Comparison of ENCODE assay signal across 17 cellular contexts in the genomic region with DNA sequence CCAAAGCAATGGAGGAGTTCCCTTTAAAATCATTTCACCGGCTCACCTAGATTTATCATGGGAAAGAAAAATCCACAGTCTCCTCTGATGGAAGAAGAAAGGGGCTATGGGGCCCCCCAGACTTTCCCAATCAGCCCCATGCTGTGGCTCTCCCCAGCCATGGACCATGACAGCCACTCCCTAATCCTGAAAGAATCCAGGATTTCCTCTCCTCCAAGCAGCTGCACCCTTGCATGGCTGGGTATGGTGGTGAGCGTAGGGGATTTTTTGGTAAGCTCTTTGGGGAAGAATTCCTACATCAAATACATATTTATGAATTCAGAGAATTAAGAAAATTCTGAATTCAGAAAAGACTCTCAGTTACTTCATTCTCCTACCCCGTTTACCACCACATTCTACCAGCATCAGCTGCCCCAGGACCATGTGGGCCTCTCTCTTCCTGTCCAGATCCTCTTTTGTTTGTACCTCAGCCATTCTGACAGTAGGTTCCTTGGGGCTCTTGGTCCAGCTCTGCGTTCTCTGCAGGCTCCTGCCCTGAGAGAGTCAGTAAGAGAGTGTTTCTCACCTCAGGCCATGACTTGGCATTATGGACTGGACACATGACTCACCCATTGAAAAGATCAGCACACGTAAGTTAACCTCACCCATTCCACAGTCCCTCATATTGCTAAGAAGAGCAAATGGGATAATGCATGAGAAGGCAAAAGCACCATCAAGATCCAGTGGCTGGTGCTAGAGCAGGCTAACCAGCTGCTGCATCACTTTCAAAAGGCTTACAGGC.
A peak's percentile ranks its signal among the peaks of the same experiment; 100 is the strongest.
DNase-seq lines count a peak whose midpoint lies in the region; ATAC-seq, FAIRE-seq and TF ChIP-seq lines count a peak whose summit lies in the region.
"Had no signal": no experiment of that assay in that cellular context is flagged by ENCODE, and none has a peak within 500 bp of the region (broad histone marks: within the 10 kb centered on the region; RNA-seq: fewer than 3 reads in every experiment).

No MANE protein-coding gene starts in this region.

- H3K4me1 Mint-ChIP-seq in activated T-helper 1 cell treated with anti-CD3 and anti-CD28 coated beads, Interleukin-12 subunit alpha, Interleukin-12 subunit beta, Interleukin-2, Interleukin-4 antibody, amounts not matched to agents 30 ng/mL and 10 ng/mL and 1 ng/mL, durations not matched to agents 14 hours and 24 hours and 36 hours (ENCODE audit: low read depth): peaks cover 38% of the 10 kb centered on the region

- no peak overlapping the region for H3K27ac ChIP-seq in mesenchymal stem cell (ENCODE audit: low read length, poor library complexity, severe bottlenecking)

- TF ChIP-seq POLR2A in GM12891 (IDR thresholded peaks at IDR 0.05; ENCODE audit: low read depth, low read length): no peak

- H2AFZ ChIP-seq in mesenchymal stem cell (ENCODE audit: low read depth, low read length): no peak overlapping the region

- ATAC-seq in GM21737 (IDR thresholded peaks at IDR 0.05; ENCODE audit: unreplicated experiment): no peak
- ATAC-seq in GM21717 (IDR thresholded peaks at IDR 0.05; ENCODE audit: unreplicated experiment): no peak

- no peaks in the 10 kb centered on the region for H3K27me3 ChIP-seq in mesenchymal stem cell (ENCODE audit: control insufficient read depth in 1 of 2, insufficient read depth in 1 of 2, low read length in 2 of 2)
- H3K27me3 ChIP-seq: BE2C had no signal

- H4K8ac ChIP-seq in mesenchymal stem cell (ENCODE audit: low read length): no peak overlapping the region

- H3K23ac ChIP-seq in mesenchymal stem cell (ENCODE audit: low read length in 2 of 2): no peak overlapping the region

- peak overlapping the region; percentile 13 for H2BK15ac ChIP-seq in mesenchymal stem cell (ENCODE audit: low read depth, poor library complexity, severe bottlenecking)

- peak overlapping the region; percentile 68 for H3K27ac Mint-ChIP-seq in activated T-helper 1 cell treated with anti-CD3 and anti-CD28 coated beads, Interleukin-12 subunit alpha, Interleukin-12 subunit beta, Interleukin-2, Interleukin-4 antibody, amounts not matched to agents 30 ng/mL and 10 ng/mL and 1 ng/mL, durations not matched to agents 14 hours and 24 hours and 36 hours

- intact Hi-C loops in activated T-helper 1 cell treated with anti-CD3 and anti-CD28 coated beads, Interleukin-12 subunit alpha, Interleukin-12 subunit beta, Interleukin-2, Interleukin-4 antibody, amounts not matched to agents 30 ng/mL and 10 ng/mL and 1 ng/mL, durations not matched to agents 14 hours and 24 hours and 36 hours (cut with micrococcal nuclease): no loop called here

- no peak overlapping the region for H4K91ac ChIP-seq in mesenchymal stem cell (ENCODE audit: low read length)

- no peaks in the 10 kb centered on the region for H3K9me3 Mint-ChIP-seq in activated T-helper 1 cell treated with anti-CD3 and anti-CD28 coated beads, Interleukin-12 subunit alpha, Interleukin-12 subunit beta, Interleukin-2, Interleukin-4 antibody, amounts not matched to agents 30 ng/mL and 10 ng/mL and 1 ng/mL, durations not matched to agents 14 hours and 24 hours and 36 hours
- H3K9me3 Mint-ChIP-seq: CD4-positive, alpha-beta memory T cell had no signal

- no peak overlapping the region for H3K9ac ChIP-seq in mesenchymal stem cell (ENCODE audit: low read length)

- peak overlapping the region in 1 of 2 experiments; percentile 86 for H2BK12ac ChIP-seq in mesenchymal stem cell (ENCODE audit: low read length in 2 of 2)

- WGBS in mesenchymal stem cell: 84% methylated on average over 3 of the region's 5 CpGs

- no peak overlapping the region for H2BK120ac ChIP-seq in mesenchymal stem cell (ENCODE audit: low read depth, low read length)

- H3K14ac ChIP-seq in mesenchymal stem cell (ENCODE audit: low read length in 2 of 2): no peak overlapping the region

- peak overlapping the region; percentile 18 to 37 for H3K18ac ChIP-seq in mesenchymal stem cell (ENCODE audit: low read depth in 1 of 2, low read length in 2 of 2)

- H3K36me3 ChIP-seq in mesenchymal stem cell (ENCODE audit: control insufficient read depth in 1 of 2, insufficient read depth in 2 of 2, low read depth in 1 of 2, low read length in 2 of 2): no peaks in the 10 kb centered on the region
- H3K36me3 ChIP-seq: BE2C had no signal

- H3K27me3 Mint-ChIP-seq in activated T-helper 1 cell treated with anti-CD3 and anti-CD28 coated beads, Interleukin-12 subunit alpha, Interleukin-12 subunit beta, Interleukin-2, Interleukin-4 antibody, amounts not matched to agents 30 ng/mL and 10 ng/mL and 1 ng/mL, durations not matched to agents 14 hours and 24 hours and 36 hours (ENCODE audit: insufficient read depth): no peaks in the 10 kb centered on the region
- H3K27me3 Mint-ChIP-seq: CD4-positive, alpha-beta memory T cell had no signal

- H2AK5ac ChIP-seq in mesenchymal stem cell (ENCODE audit: low read length, severe bottlenecking): no peak overlapping the region

- no peak overlapping the region for H3K4me3 Mint-ChIP-seq in activated T-helper 1 cell treated with anti-CD3 and anti-CD28 coated beads, Interleukin-12 subunit alpha, Interleukin-12 subunit beta, Interleukin-2, Interleukin-4 antibody, amounts not matched to agents 30 ng/mL and 10 ng/mL and 1 ng/mL, durations not matched to agents 14 hours and 24 hours and 36 hours
- H3K4me3 Mint-ChIP-seq: CD4-positive, alpha-beta memory T cell had no signal

- H2BK5ac ChIP-seq in mesenchymal stem cell (ENCODE audit: low read depth, low read length, poor library complexity, severe bottlenecking): no peak overlapping the region

- no peaks in the 10 kb centered on the region for H3K4me1 ChIP-seq in mesenchymal stem cell (ENCODE audit: control insufficient read depth, insufficient read depth, low read depth, low read length)
- H3K4me1 ChIP-seq: BE2C had no signal

- no peaks in the 10 kb centered on the region for H3K9me3 ChIP-seq in mesenchymal stem cell (ENCODE audit: control insufficient read depth, low read length)
- H3K9me3 ChIP-seq: BE2C had no signal

- H3K36me3 Mint-ChIP-seq in activated T-helper 1 cell treated with anti-CD3 and anti-CD28 coated beads, Interleukin-12 subunit alpha, Interleukin-12 subunit beta, Interleukin-2, Interleukin-4 antibody, amounts not matched to agents 30 ng/mL and 10 ng/mL and 1 ng/mL, durations not matched to agents 14 hours and 24 hours and 36 hours (ENCODE audit: low read depth): peaks cover 19% of the 10 kb centered on the region

- H3K4me2 ChIP-seq in mesenchymal stem cell (ENCODE audit: low read length, poor library complexity, severe bottlenecking): no peak overlapping the region

- no peaks in the 10 kb centered on the region for H3K79me1 ChIP-seq in mesenchymal stem cell (replicated peaks; ENCODE audit: low read length, poor library complexity, severe bottlenecking)

- H3K4me3 ChIP-seq in mesenchymal stem cell (ENCODE audit: insufficient read depth in 1 of 2, low read depth in 1 of 2, low read length in 2 of 2): no peak overlapping the region

- FAIRE-seq in GM12891 (lab: Jason Lieb, UNC): peak; percentile 13
- FAIRE-seq: D721Med, H54 had no signal

- peak overlapping the region in 1 of 2 experiments; percentile 35 for H3K4ac ChIP-seq in mesenchymal stem cell (ENCODE audit: low read depth in 1 of 2, low read length in 2 of 2)

- DNase-seq in GM12891 (ENCODE audit: insufficient read length, low spot score): no peak
- peak; percentile 8 for DNase-seq in HT1080 (ENCODE audit: low read depth)
- DNase-seq in activated T-helper 1 cell treated with anti-CD3 and anti-CD28 coated beads, Interleukin-12 subunit alpha, Interleukin-12 subunit beta, Interleukin-2, Interleukin-4 antibody, amounts not matched to agents 30 ng/mL and 10 ng/mL and 1 ng/mL, durations not matched to agents 14 hours and 24 hours and 36 hours (ENCODE audit: low spot score): no peak
- DNase-seq in mesenchymal stem cell: peak; percentile 22
- DNase-seq in SIG-M5 treated with dmso at 0.1 percent for 504 hours (lab: John Stamatoyannopoulos, UW; ENCODE audit: unreplicated experiment): no peak
- DNase-seq: BE2C; CD4-positive, alpha-beta memory T cell; GF-D8; MV-4-11; NCI-H1436; NCI-H2029 treated with DMSO at 0.1 percent for 48 hours; NCI-H510A treated with DMSO at 0.1 percent for 48 hours; SHP77 treated with DMSO at 0.1 percent for 48 hours had no signal

TF ChIP-seq in GM12891, 5 proteins besides CTCF, POLR2A, EP300 and RAD21:
- no peak for TF ChIP-seq PAX5 (IDR thresholded peaks at IDR 0.05; ENCODE audit: insufficient read depth, low read length, severe bottlenecking)
- TF ChIP-seq POU2F2 (IDR thresholded peaks at IDR 0.05; ENCODE audit: low read depth, low read length): no peak
- no peak for TF ChIP-seq SPI1 (IDR thresholded peaks at IDR 0.05; ENCODE audit: low read depth, low read length)
- TF ChIP-seq POLR2AphosphoS5 (IDR thresholded peaks at IDR 0.05; ENCODE audit: low read depth, low read length): no peak
- no peak for TF ChIP-seq TAF1 (IDR thresholded peaks at IDR 0.05; ENCODE audit: low read depth, low read length)

Comparison
In these comparisons a context has a peak if more than half of its experiments do, and no peak if none do; other contexts are left out.
1. DNase-seq: peak in HT1080 (single experiment) and mesenchymal stem cell (single experiment); none in GM12891 (single experiment), activated T-helper 1 cell treated with anti-CD3 and anti-CD28 coated beads, Interleukin-12 subunit alpha, Interleukin-12 subunit beta, Interleukin-2, Interleukin-4 antibody, amounts not matched to agents 30 ng/mL and 10 ng/mL and 1 ng/mL, durations not matched to agents 14 hours and 24 hours and 36 hours (single experiment) and SIG-M5 treated with dmso at 0.1 percent for 504 hours (single experiment).